ENCODE assay signal across 12 cellular contexts in the genomic region with DNA sequence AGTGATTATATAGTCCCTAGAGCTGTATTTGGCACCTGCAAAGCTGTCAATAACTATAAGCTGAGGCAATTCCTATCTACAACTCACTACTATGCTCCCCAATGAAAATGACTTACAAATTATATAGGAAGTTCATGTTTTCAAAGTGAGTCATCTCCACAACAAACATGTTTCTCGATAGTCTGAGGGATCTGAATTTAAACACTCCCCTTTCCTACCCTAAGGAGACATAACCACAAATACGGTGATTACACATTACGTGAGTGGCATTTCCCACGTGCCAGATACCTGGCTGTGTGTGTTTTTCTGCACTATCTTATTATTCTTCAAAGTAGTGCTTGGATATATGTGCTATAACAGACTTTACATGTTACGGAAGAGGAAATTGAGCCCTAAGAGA.
DNase-seq lines count a peak whose midpoint lies in the region; ATAC-seq and TF ChIP-seq lines count a peak whose summit lies in the region.
"Had no signal": no experiment of that assay in that cellular context is flagged by ENCODE, and none has a peak within 500 bp of the region (broad histone marks: within the 10 kb centered on the region; RNA-seq: fewer than 3 reads in every experiment).

No MANE protein-coding gene starts in this region.

- H3K9me3 ChIP-seq in GM23248 (ENCODE audit: low read depth) (no peaks in the 10 kb centered on the region), osteoblast (ENCODE audit: low read depth, low read length) (no peaks in the 10 kb centered on the region)

- peak; percentile 20 for DNase-seq in GM23248
- DNase-seq in MV-4-11 (lab: John Stamatoyannopoulos, UW) = peak; percentile 43
- DNase-seq in chondrocyte (ENCODE audit: low spot score) = no peak
- peak; percentile 66 for DNase-seq in osteoblast (ENCODE audit: insufficient read length, low spot score, missing footprints)
- no peak for DNase-seq in NCI-H1930 (lab: John Stamatoyannopoulos, UW)
- DNase-seq in NCI-H2081 treated with DMSO at 0.1 percent for 48 hours (lab: John Stamatoyannopoulos, UW) = no peak
- DNase-seq: activated CD4-positive, alpha-beta T cell treated with anti-CD3 and anti-CD28 coated beads for 4 hours; CD8-positive, alpha-beta T cell; NCI-H146 had no signal

- no peaks in the 10 kb centered on the region for H3K36me3 Mint-ChIP-seq in chondrocyte (ENCODE audit: low read depth)
- H3K36me3 Mint-ChIP-seq: brain had no signal

- H3K36me3 ChIP-seq in GM23248 (ENCODE audit: low read depth) (no peaks in the 10 kb centered on the region), osteoblast (ENCODE audit: insufficient read depth, low read length) (no peaks in the 10 kb centered on the region)

- no peaks in the 10 kb centered on the region for H3F3A ChIP-seq in GM23248 (ENCODE audit: insufficient read depth)

- WGBS in GM23248 (ENCODE audit: low coverage in 1 of 2, low lambda C conversion rate in 2 of 2, missing lambda C conversion rate in 2 of 2), 2 experiments = 75 to 77% methylated on average over 5 of the region's 5 CpGs

- H3K4me2 ChIP-seq in GM23248 (ENCODE audit: unreplicated experiment) = no peak overlapping the region
- no peak overlapping the region for H3K4me2 ChIP-seq in osteoblast (ENCODE audit: insufficient read depth, low read length)

- no peaks in the 10 kb centered on the region for H3K27me3 Mint-ChIP-seq in chondrocyte (ENCODE audit: low read depth)
- H3K27me3 Mint-ChIP-seq: brain had no signal

- in situ Hi-C loops in GM23248 (cut with MboI) = no loop called here

- ATAC-seq in HG03565 (IDR thresholded peaks at IDR 0.05; ENCODE audit: unreplicated experiment) = no peak
- ATAC-seq in GM21447 (IDR thresholded peaks at IDR 0.05; ENCODE audit: unreplicated experiment) = no peak
- ATAC-seq: CD8-positive, alpha-beta T cell had no signal

- H4K20me1 ChIP-seq in GM23248 (ENCODE audit: insufficient read depth) = no peaks in the 10 kb centered on the region
- H4K20me1 ChIP-seq in osteoblast (ENCODE audit: insufficient read depth, low read length) = peaks cover 31% of the 10 kb centered on the region

- H3K27ac ChIP-seq in GM23248 (no peak overlapping the region), osteoblast (ENCODE audit: low read depth, low read length) (no peak overlapping the region)

- no peak overlapping the region for H3K4me3 ChIP-seq in GM23248
- H3K4me3 ChIP-seq in osteoblast (ENCODE audit: insufficient read depth, low read length) = no peak overlapping the region

- peaks cover 7% of the 10 kb centered on the region; the same call in 1 of the 2 replicates for H3K4me1 ChIP-seq in GM23248 (ENCODE audit: insufficient read depth)
- peaks cover 7% of the 10 kb centered on the region for H3K4me1 ChIP-seq in osteoblast (ENCODE audit: insufficient read depth, low read length)

- H3K9ac ChIP-seq in GM23248 = no peak overlapping the region

- H3K27me3 ChIP-seq in GM23248 (replicated peaks; ENCODE audit: insufficient read depth) (no peaks in the 10 kb centered on the region), osteoblast (ENCODE audit: insufficient read depth, low read length) (no peaks in the 10 kb centered on the region)

- H3K4me3 Mint-ChIP-seq in chondrocyte (ENCODE audit: unreplicated experiment) = no peak overlapping the region
- H3K4me3 Mint-ChIP-seq: brain; CD8-positive, alpha-beta T cell had no signal

- H3K27ac Mint-ChIP-seq in chondrocyte (ENCODE audit: unreplicated experiment) = peak overlapping the region; percentile 3
- H3K27ac Mint-ChIP-seq: brain; CD8-positive, alpha-beta T cell had no signal

- TF ChIP-seq CTCF in chondrocyte (IDR thresholded peaks at IDR 0.05) = no peak
- no peak for TF ChIP-seq CTCF in osteoblast (IDR thresholded peaks at IDR 0.05; ENCODE audit: extremely low read depth, low read depth, low read length)

- H3K4me1 Mint-ChIP-seq in chondrocyte (ENCODE audit: low read depth) = peaks cover 11% of the 10 kb centered on the region
- H3K4me1 Mint-ChIP-seq: brain had no signal

- H3K9me2 ChIP-seq in GM23248 (ENCODE audit: insufficient read depth) = no peaks in the 10 kb centered on the region

- no peak overlapping the region for H2AFZ ChIP-seq in GM23248
- no peak overlapping the region for H2AFZ ChIP-seq in osteoblast (ENCODE audit: low read length)

- H3K79me2 ChIP-seq in GM23248 (ENCODE audit: insufficient read depth) (peaks cover 37% of the 10 kb centered on the region), osteoblast (ENCODE audit: insufficient read depth, low read length) (peaks cover 3% of the 10 kb centered on the region)

- H3K9me3 Mint-ChIP-seq in chondrocyte (ENCODE audit: low read depth) = no peaks in the 10 kb centered on the region
- H3K9me3 Mint-ChIP-seq: brain; CD8-positive, alpha-beta T cell had no signal

Comparison
In these comparisons a context has a peak if more than half of its experiments do, and no peak if none do; other contexts are left out.
1. DNase-seq: peak in GM23248 (single experiment), MV-4-11 (single experiment) and osteoblast (single experiment); none in chondrocyte (single experiment), NCI-H1930 (0 of 2) and NCI-H2081 treated with DMSO at 0.1 percent for 48 hours (single experiment).